ENCODE assay signal across 8 cellular contexts in genomic region chr16:11743308-11744074, GRCh38. TPM values are rescaled to one million over a fixed set of nuclear protein-coding genes. Genes with fewer than 3 reads are reported as not detected.
DNase-seq lines count a peak whose midpoint lies in the region; ATAC-seq and TF ChIP-seq lines count a peak whose summit lies in the region.

No MANE protein-coding gene starts in this region.

- H3K4me3 ChIP-seq in DOHH2 (ENCODE audit: low read length): peak overlapping the region; percentile 92
- peak overlapping the region; percentile 78 for H3K4me3 ChIP-seq in HUES64 (ENCODE audit: low read length)
- H3K4me3 ChIP-seq in neural cell (ENCODE audit: low read length): peak overlapping the region; percentile 98

- H3K79me2 ChIP-seq in DOHH2 (ENCODE audit: control insufficient read depth, low read length) (peaks cover 47% of the 10 kb centered on the region), neural cell (replicated peaks; ENCODE audit: insufficient read depth, low read length) (peaks cover 24% of the 10 kb centered on the region)

- H3K9me3 ChIP-seq in DOHH2 (ENCODE audit: control insufficient read depth, insufficient read depth, low read length): no peaks in the 10 kb centered on the region
- H3K9me3 ChIP-seq in HUES64 (ENCODE audit: insufficient read depth, low read depth, low read length): no peaks in the 10 kb centered on the region
- H3K9me3 ChIP-seq in neural cell (ENCODE audit: low read length): no peaks in the 10 kb centered on the region

- H3K36me3 ChIP-seq in DOHH2 (ENCODE audit: control insufficient read depth, low read length) (peaks cover 8% of the 10 kb centered on the region), HUES64 (ENCODE audit: insufficient read depth, low read length) (no peaks in the 10 kb centered on the region), neural cell (ENCODE audit: insufficient read depth, low read length) (no peaks in the 10 kb centered on the region)

- peak overlapping the region; percentile 49; the same call in 1 of the 2 replicates for H3K27ac Mint-ChIP-seq in WTC11

- peak overlapping the region; percentile 60 for H2AFZ ChIP-seq in neural cell (ENCODE audit: low read depth, low read length)

- no peaks in the 10 kb centered on the region for H3K27me3 Mint-ChIP-seq in WTC11 (ENCODE audit: low read depth)

- 75% methylated on average over 19 of the region's 21 CpGs for WGBS in HUES64

- POLR2A ChIA-PET in WTC11 (lab: Charles Lee): interaction anchor here (1.0 to 1.1 kb wide), 2 partner anchors 53 to 54 kb away, joined by 3 to 12 read pairs; partner anchors contain the start of gene ZC3H7A

- ATAC-seq in WTC11 (no peak), esophagus mucosa (peak; percentile 9), GM18868 (IDR thresholded peaks at IDR 0.05; ENCODE audit: unreplicated experiment) (no peak), HG02678 (IDR thresholded peaks at IDR 0.05; ENCODE audit: unreplicated experiment) (no peak), HG02798 (IDR thresholded peaks at IDR 0.05; ENCODE audit: poor library complexity, unreplicated experiment) (no peak)

- TF ChIP-seq EP300 in neural cell (conservative IDR thresholded peaks at IDR 0.05; ENCODE audit: poor library complexity, severe bottlenecking): no peak

- H3K4me2 ChIP-seq in DOHH2 (ENCODE audit: low read length): peak overlapping the region; percentile 74
- H3K4me2 ChIP-seq in neural cell (ENCODE audit: low read length): no peak overlapping the region

- H3K9ac ChIP-seq in HUES64 (ENCODE audit: low read depth, low read length) (peak overlapping the region; percentile 90), neural cell (ENCODE audit: low read length) (peak overlapping the region; percentile 39)

- CTCF ChIA-PET in WTC11 (lab: Charles Lee): interaction anchor here (0.6 to 3.2 kb wide), 8 partner anchors 21 to 347 kb away, joined by 3 to 21 read pairs (median 5); partner anchors contain the start of gene ZC3H7A

- H3K9me2 ChIP-seq in DOHH2 (replicated peaks; ENCODE audit: control insufficient read depth, low read length): no peaks in the 10 kb centered on the region
- H3K9me2 ChIP-seq in neural cell (ENCODE audit: insufficient read depth, low read length): no peaks in the 10 kb centered on the region

- no peaks in the 10 kb centered on the region for H3K36me3 Mint-ChIP-seq in WTC11

- peak overlapping the region; percentile 76 for H3K4me3 Mint-ChIP-seq in WTC11

- TF ChIP-seq RAD21 in neural cell (conservative IDR thresholded peaks at IDR 0.05): no peak

- H4K20me1 ChIP-seq in DOHH2 (ENCODE audit: control insufficient read depth, insufficient read depth, low read depth, low read length) (0 out of 2 replicates have a peak, but pooled peaks cover 11% of the 10 kb centered on the region), neural cell (ENCODE audit: insufficient read depth) (no peaks in the 10 kb centered on the region)

- TF ChIP-seq CTCF in DOHH2 (IDR thresholded peaks at IDR 0.05; ENCODE audit: low read depth, low read length, poor library complexity, severe bottlenecking) (peak; percentile 17), WTC11 (IDR thresholded peaks at IDR 0.05) (no peak), neural cell (IDR thresholded peaks at IDR 0.05; ENCODE audit: poor library complexity, severe bottlenecking) (no peak)

- H3F3A ChIP-seq in DOHH2 (ENCODE audit: control insufficient read depth, insufficient read depth) (peaks cover 21% of the 10 kb centered on the region), neural cell (ENCODE audit: insufficient read depth, low read length, poor library complexity, severe bottlenecking) (no peaks in the 10 kb centered on the region)

- H3K4me1 ChIP-seq in DOHH2 (ENCODE audit: control insufficient read depth, low read length) (peaks cover 42% of the 10 kb centered on the region), HUES64 (ENCODE audit: insufficient read depth, low read length) (no peaks in the 10 kb centered on the region; the same call in 1 of the 2 replicates)

- H3K27ac ChIP-seq in DOHH2 (ENCODE audit: low read depth, low read length) (peak overlapping the region; percentile 69), HUES64 (ENCODE audit: low read depth, low read length) (peak overlapping the region; percentile 83; the same call in 1 of the 2 replicates), neural cell (ENCODE audit: low read length) (peak overlapping the region; percentile 61)

- peaks cover 24% of the 10 kb centered on the region for H3K4me1 Mint-ChIP-seq in WTC11

- no peaks in the 10 kb centered on the region for H3K9me3 Mint-ChIP-seq in WTC11

- H3K27me3 ChIP-seq in DOHH2 (ENCODE audit: control insufficient read depth, low read length) (no peaks in the 10 kb centered on the region), HUES64 (ENCODE audit: insufficient read depth, low read length) (no peaks in the 10 kb centered on the region), neural cell (ENCODE audit: insufficient read depth, low read depth, low read length) (no peaks in the 10 kb centered on the region)

- DNase-seq in WTC11 (ENCODE audit: low spot score): no peak

TF ChIP-seq in WTC11, 78 proteins besides CTCF, POLR2A, EP300 and RAD21:
- TF ChIP-seq SMAD3 (CRISPR knock-in tag; IDR thresholded peaks at IDR 0.05; ENCODE audit: borderline replicate concordance) (no peak), GABPB1 (CRISPR knock-in tag; IDR thresholded peaks at IDR 0.05) (peak; percentile 91), MAX (CRISPR knock-in tag; IDR thresholded peaks at IDR 0.05) (peak; percentile 50; the same call in 1 of the 2 replicates), NFATC4 (CRISPR knock-in tag; IDR thresholded peaks at IDR 0.05) (no peak), ZBTB21 (CRISPR knock-in tag; IDR thresholded peaks at IDR 0.05; ENCODE audit: borderline replicate concordance) (no peak)

TF ChIP-seq in neural cell, 6 proteins besides CTCF, POLR2A, EP300 and RAD21:
- no peak for TF ChIP-seq REST (IDR thresholded peaks at IDR 0.05; ENCODE audit: borderline replicate concordance)
- no peak for TF ChIP-seq EZH2 (IDR thresholded peaks at IDR 0.05; ENCODE audit: borderline replicate concordance, insufficient read depth, low read length, poor library complexity, severe bottlenecking)
- TF ChIP-seq SMC3 (conservative IDR thresholded peaks at IDR 0.05; ENCODE audit: poor library complexity): no peak
- no peak for TF ChIP-seq TAF1 (IDR thresholded peaks at IDR 0.05; ENCODE audit: low read depth)
- TF ChIP-seq MXI1 (conservative IDR thresholded peaks at IDR 0.05; ENCODE audit: poor library complexity, severe bottlenecking): no peak
- no peak for TF ChIP-seq POLR2AphosphoS5 (IDR thresholded peaks at IDR 0.05)

RNA-seq across cellular contexts. Expression of gene TXNDC11, which starts 0.8 kb away (rescaled TPM):
- 9.3 TPM for polyA plus RNA-seq in HUES64 (2013, experiment 1 of 2)
- polyA plus RNA-seq in HUES64 (2013, experiment 2 of 2): 7.6 TPM
- 11.1 to 11.5 TPM (median 11.4 TPM) in 3 replicates for total RNA-seq in WTC11 (2021)
- 18.2 TPM for total RNA-seq in esophagus mucosa
- 10.9 and 18.2 TPM in 2 replicates for polyA plus RNA-seq in neural cell
- polyA minus RNA-seq in neural cell: 19.6 and 20.2 TPM in 2 replicates

RNA-seq across cellular contexts. Expression of gene ZC3H7A, which starts 53.6 kb away (rescaled TPM):
- 32.2 TPM for polyA plus RNA-seq in HUES64 (2013, experiment 1 of 2)
- 36.8 TPM for polyA plus RNA-seq in HUES64 (2013, experiment 2 of 2)
- 39.9 to 45.9 TPM (median 43.0 TPM) in 3 replicates for total RNA-seq in WTC11 (2021)
- 19.4 TPM for total RNA-seq in esophagus mucosa
- polyA plus RNA-seq in neural cell: 53.7 and 67.7 TPM in 2 replicates
- polyA minus RNA-seq in neural cell: 53.3 and 71.0 TPM in 2 replicates
